ENCODE assay signal across 1 cellular context in the genomic region with DNA sequence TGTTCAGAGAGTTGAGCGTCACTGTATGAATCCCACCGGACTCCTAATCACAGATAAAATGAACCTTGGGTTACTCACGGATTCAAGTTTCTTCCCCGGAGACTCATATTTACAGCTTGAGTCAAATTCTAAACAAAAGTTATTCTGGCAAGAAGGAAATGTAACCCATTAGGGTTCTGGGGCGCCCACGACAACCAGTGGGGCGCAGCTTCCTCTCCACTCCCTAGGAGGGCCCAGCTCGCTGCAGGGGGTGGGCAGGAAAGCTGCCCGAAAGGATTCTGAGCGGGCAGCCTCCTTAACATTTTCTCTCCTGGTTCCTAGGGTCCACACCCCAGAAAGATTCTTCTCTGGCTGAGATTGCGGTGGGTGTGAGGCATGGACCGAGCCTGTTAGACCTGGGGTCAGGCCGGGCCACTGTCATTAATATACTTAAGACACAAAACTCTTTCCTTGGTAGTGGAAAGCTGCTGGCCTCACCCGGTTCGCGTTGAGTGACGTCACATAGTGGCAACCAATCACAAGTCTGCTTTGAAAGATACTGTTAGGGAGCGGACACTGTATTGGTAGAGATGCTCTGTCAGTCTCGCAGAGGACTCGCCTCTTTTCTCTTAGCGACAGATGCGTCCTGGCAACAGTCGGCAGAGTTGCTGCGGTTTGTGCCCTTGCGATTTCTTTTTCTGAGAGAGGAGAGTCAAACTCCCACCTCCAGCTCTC.
TF ChIP-seq lines count a peak whose summit lies in the region.

No MANE protein-coding gene starts in this region.

TF ChIP-seq in HEK293, 187 proteins besides CTCF, POLR2A, EP300 and RAD21 (continued from another document and continues in another):
- TF ChIP-seq, protein P1, sequence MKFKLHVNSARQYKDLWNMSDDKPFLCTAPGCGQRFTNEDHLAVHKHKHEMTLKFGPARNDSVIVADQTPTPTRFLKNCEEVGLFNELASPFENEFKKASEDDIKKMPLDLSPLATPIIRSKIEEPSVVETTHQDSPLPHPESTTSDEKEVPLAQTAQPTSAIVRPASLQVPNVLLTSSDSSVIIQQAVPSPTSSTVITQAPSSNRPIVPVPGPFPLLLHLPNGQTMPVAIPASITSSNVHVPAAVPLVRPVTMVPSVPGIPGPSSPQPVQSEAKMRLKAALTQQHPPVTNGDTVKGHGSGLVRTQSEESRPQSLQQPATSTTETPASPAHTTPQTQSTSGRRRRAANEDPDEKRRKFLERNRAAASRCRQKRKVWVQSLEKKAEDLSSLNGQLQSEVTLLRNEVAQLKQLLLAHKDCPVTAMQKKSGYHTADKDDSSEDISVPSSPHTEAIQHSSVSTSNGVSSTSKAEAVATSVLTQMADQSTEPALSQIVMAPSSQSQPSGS (tag by site-specific recombination; IDR thresholded peaks at IDR 0.05; ENCODE audit: low read depth) = peak; percentile 99
- TF ChIP-seq ZSCAN30 (tag by site-specific recombination; IDR thresholded peaks at IDR 0.05) (0 out of 2 replicates have a peak, but pooled peaks have one; percentile 40), ZNF2 (tag by site-specific recombination; IDR thresholded peaks at IDR 0.05) (peak; percentile 24; the same call in 1 of the 2 replicates), ZNF544 (tag by site-specific recombination; IDR thresholded peaks at IDR 0.05) (no peak), ZBTB8A (tag by site-specific recombination; IDR thresholded peaks at IDR 0.05) (peak; percentile 82), ZIC2 (tag by site-specific recombination; IDR thresholded peaks at IDR 0.05) (peak; percentile 70), ZNF404 (tag by site-specific recombination; IDR thresholded peaks at IDR 0.05) (no peak), SP2 (tag by site-specific recombination; IDR thresholded peaks at IDR 0.05) (peak; percentile 91), PRDM1 (tag by site-specific recombination; IDR thresholded peaks at IDR 0.05) (peak; percentile 63), ZNF354C (tag by site-specific recombination; IDR thresholded peaks at IDR 0.05; ENCODE audit: borderline replicate concordance, low read depth) (no peak), TRIM28 (IDR thresholded peaks at IDR 0.05; ENCODE audit: borderline replicate concordance, low read length) (peak; percentile 64; the same call in 1 of the 2 replicates), ZBTB48 (tag by site-specific recombination; IDR thresholded peaks at IDR 0.05) (no peak), BCL11A (tag by site-specific recombination; IDR thresholded peaks at IDR 0.05; ENCODE audit: low read depth) (no peak), ZNF146 (tag by site-specific recombination; IDR thresholded peaks at IDR 0.05) (no peak), MZF1 (tag by site-specific recombination; IDR thresholded peaks at IDR 0.05; ENCODE audit: borderline replicate concordance) (no peak), ZNF335 (tag by site-specific recombination; conservative IDR thresholded peaks at IDR 0.05) (peak; percentile 90), ZFHX2 (tag by site-specific recombination; conservative IDR thresholded peaks at IDR 0.05) (peak; percentile 47), ZNF341 (tag by site-specific recombination; IDR thresholded peaks at IDR 0.05; ENCODE audit: low read depth) (peak; percentile 42), ZEB2 (tag by site-specific recombination; IDR thresholded peaks at IDR 0.05) (0 out of 2 replicates have a peak, but pooled peaks have one; percentile 47), IKZF3 (tag by site-specific recombination; IDR thresholded peaks at IDR 0.05) (peak; percentile 65; the same call in 1 of the 2 replicates), ZNF529 (tag by site-specific recombination; IDR thresholded peaks at IDR 0.05; ENCODE audit: insufficient replicate concordance) (no peak), YY2 (tag by site-specific recombination; IDR thresholded peaks at IDR 0.05) (no peak), ZBTB17 (tag by site-specific recombination; IDR thresholded peaks at IDR 0.05) (peak; percentile 87), ZNF624 (tag by site-specific recombination; IDR thresholded peaks at IDR 0.05) (no peak), ZNF596 (tag by site-specific recombination; IDR thresholded peaks at IDR 0.05) (no peak), KLF8 (tag by site-specific recombination; IDR thresholded peaks at IDR 0.05) (no peak), ZBTB7A (tag by site-specific recombination; IDR thresholded peaks at IDR 0.05; ENCODE audit: low read depth) (no peak), ZNF600 (tag by site-specific recombination; IDR thresholded peaks at IDR 0.05) (0 out of 2 replicates have a peak, but pooled peaks have one; percentile 20), ZNF501 (tag by site-specific recombination; IDR thresholded peaks at IDR 0.05) (no peak), BCL11B (tag by site-specific recombination; IDR thresholded peaks at IDR 0.05; ENCODE audit: low read depth) (no peak), KLF16 (tag by site-specific recombination; IDR thresholded peaks at IDR 0.05) (0 out of 2 replicates have a peak, but pooled peaks have one; percentile 22), ZNF423 (tag by site-specific recombination; IDR thresholded peaks at IDR 0.05) (peak; percentile 91)
- TF ChIP-seq, protein P2, sequence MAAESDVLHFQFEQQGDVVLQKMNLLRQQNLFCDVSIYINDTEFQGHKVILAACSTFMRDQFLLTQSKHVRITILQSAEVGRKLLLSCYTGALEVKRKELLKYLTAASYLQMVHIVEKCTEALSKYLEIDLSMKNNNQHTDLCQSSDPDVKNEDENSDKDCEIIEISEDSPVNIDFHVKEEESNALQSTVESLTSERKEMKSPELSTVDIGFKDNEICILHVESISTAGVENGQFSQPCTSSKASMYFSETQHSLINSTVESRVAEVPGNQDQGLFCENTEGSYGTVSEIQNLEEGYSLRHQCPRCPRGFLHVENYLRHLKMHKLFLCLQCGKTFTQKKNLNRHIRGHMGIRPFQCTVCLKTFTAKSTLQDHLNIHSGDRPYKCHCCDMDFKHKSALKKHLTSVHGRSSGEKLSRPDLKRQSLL (tag by site-specific recombination; IDR thresholded peaks at IDR 0.05) = no peak
- TF ChIP-seq, protein P3, sequence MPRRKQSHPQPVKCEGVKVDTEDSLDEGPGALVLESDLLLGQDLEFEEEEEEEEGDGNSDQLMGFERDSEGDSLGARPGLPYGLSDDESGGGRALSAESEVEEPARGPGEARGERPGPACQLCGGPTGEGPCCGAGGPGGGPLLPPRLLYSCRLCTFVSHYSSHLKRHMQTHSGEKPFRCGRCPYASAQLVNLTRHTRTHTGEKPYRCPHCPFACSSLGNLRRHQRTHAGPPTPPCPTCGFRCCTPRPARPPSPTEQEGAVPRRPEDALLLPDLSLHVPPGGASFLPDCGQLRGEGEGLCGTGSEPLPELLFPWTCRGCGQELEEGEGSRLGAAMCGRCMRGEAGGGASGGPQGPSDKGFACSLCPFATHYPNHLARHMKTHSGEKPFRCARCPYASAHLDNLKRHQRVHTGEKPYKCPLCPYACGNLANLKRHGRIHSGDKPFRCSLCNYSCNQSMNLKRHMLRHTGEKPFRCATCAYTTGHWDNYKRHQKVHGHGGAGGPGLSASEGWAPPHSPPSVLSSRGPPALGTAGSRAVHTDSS (tag by site-specific recombination; IDR thresholded peaks at IDR 0.05) = no peak
- TF ChIP-seq, protein P4, sequence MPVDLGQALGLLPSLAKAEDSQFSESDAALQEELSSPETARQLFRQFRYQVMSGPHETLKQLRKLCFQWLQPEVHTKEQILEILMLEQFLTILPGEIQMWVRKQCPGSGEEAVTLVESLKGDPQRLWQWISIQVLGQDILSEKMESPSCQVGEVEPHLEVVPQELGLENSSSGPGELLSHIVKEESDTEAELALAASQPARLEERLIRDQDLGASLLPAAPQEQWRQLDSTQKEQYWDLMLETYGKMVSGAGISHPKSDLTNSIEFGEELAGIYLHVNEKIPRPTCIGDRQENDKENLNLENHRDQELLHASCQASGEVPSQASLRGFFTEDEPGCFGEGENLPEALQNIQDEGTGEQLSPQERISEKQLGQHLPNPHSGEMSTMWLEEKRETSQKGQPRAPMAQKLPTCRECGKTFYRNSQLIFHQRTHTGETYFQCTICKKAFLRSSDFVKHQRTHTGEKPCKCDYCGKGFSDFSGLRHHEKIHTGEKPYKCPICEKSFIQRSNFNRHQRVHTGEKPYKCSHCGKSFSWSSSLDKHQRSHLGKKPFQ (tag by site-specific recombination; IDR thresholded peaks at IDR 0.05) = no peak
- TF ChIP-seq, protein P5, sequence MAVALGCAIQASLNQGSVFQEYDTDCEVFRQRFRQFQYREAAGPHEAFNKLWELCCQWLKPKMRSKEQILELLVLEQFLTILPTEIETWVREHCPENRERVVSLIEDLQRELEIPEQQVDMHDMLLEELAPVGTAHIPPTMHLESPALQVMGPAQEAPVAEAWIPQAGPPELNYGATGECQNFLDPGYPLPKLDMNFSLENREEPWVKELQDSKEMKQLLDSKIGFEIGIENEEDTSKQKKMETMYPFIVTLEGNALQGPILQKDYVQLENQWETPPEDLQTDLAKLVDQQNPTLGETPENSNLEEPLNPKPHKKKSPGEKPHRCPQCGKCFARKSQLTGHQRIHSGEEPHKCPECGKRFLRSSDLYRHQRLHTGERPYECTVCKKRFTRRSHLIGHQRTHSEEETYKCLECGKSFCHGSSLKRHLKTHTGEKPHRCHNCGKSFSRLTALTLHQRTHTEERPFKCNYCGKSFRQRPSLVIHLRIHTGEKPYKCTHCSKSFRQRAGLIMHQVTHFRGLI (tag by site-specific recombination; IDR thresholded peaks at IDR 0.05) = peak; percentile 47; the same call in 1 of the 2 replicates
- TF ChIP-seq, protein P6, sequence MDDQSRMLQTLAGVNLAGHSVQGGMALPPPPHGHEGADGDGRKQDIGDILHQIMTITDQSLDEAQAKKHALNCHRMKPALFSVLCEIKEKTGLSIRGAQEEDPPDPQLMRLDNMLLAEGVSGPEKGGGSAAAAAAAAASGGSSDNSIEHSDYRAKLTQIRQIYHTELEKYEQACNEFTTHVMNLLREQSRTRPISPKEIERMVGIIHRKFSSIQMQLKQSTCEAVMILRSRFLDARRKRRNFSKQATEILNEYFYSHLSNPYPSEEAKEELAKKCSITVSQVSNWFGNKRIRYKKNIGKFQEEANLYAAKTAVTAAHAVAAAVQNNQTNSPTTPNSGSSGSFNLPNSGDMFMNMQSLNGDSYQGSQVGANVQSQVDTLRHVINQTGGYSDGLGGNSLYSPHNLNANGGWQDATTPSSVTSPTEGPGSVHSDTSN (CRISPR knock-in tag; IDR thresholded peaks at IDR 0.05) = peak; percentile 42; the same call in 1 of the 2 replicates
- TF ChIP-seq, protein P7, sequence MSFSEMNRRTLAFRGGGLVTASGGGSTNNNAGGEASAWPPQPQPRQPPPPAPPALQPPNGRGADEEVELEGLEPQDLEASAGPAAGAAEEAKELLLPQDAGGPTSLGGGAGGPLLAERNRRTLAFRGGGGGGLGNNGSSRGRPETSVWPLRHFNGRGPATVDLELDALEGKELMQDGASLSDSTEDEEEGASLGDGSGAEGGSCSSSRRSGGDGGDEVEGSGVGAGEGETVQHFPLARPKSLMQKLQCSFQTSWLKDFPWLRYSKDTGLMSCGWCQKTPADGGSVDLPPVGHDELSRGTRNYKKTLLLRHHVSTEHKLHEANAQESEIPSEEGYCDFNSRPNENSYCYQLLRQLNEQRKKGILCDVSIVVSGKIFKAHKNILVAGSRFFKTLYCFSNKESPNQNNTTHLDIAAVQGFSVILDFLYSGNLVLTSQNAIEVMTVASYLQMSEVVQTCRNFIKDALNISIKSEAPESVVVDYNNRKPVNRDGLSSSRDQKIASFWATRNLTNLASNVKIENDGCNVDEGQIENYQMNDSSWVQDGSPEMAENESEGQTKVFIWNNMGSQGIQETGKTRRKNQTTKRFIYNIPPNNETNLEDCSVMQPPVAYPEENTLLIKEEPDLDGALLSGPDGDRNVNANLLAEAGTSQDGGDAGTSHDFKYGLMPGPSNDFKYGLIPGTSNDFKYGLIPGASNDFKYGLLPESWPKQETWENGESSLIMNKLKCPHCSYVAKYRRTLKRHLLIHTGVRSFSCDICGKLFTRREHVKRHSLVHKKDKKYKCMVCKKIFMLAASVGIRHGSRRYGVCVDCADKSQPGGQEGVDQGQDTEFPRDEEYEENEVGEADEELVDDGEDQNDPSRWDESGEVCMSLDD (tag by site-specific recombination; IDR thresholded peaks at IDR 0.05) = peak; percentile 69
- TF ChIP-seq, protein P8, sequence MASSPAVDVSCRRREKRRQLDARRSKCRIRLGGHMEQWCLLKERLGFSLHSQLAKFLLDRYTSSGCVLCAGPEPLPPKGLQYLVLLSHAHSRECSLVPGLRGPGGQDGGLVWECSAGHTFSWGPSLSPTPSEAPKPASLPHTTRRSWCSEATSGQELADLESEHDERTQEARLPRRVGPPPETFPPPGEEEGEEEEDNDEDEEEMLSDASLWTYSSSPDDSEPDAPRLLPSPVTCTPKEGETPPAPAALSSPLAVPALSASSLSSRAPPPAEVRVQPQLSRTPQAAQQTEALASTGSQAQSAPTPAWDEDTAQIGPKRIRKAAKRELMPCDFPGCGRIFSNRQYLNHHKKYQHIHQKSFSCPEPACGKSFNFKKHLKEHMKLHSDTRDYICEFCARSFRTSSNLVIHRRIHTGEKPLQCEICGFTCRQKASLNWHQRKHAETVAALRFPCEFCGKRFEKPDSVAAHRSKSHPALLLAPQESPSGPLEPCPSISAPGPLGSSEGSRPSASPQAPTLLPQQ (tag by site-specific recombination; IDR thresholded peaks at IDR 0.05) = peak; percentile 58; the same call in 1 of the 2 replicates
- TF ChIP-seq, protein P9, sequence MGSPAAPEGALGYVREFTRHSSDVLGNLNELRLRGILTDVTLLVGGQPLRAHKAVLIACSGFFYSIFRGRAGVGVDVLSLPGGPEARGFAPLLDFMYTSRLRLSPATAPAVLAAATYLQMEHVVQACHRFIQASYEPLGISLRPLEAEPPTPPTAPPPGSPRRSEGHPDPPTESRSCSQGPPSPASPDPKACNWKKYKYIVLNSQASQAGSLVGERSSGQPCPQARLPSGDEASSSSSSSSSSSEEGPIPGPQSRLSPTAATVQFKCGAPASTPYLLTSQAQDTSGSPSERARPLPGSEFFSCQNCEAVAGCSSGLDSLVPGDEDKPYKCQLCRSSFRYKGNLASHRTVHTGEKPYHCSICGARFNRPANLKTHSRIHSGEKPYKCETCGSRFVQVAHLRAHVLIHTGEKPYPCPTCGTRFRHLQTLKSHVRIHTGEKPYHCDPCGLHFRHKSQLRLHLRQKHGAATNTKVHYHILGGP (tag by site-specific recombination; IDR thresholded peaks at IDR 0.05) = no peak
- TF ChIP-seq, protein P10, sequence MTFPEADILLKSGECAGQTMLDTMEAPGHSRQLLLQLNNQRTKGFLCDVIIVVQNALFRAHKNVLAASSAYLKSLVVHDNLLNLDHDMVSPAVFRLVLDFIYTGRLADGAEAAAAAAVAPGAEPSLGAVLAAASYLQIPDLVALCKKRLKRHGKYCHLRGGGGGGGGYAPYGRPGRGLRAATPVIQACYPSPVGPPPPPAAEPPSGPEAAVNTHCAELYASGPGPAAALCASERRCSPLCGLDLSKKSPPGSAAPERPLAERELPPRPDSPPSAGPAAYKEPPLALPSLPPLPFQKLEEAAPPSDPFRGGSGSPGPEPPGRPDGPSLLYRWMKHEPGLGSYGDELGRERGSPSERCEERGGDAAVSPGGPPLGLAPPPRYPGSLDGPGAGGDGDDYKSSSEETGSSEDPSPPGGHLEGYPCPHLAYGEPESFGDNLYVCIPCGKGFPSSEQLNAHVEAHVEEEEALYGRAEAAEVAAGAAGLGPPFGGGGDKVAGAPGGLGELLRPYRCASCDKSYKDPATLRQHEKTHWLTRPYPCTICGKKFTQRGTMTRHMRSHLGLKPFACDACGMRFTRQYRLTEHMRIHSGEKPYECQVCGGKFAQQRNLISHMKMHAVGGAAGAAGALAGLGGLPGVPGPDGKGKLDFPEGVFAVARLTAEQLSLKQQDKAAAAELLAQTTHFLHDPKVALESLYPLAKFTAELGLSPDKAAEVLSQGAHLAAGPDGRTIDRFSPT (tag by site-specific recombination; IDR thresholded peaks at IDR 0.05) = peak; percentile 68; the same call in 1 of the 2 replicates
